ENCODE assay signal across 14 cellular contexts in the genomic region with DNA sequence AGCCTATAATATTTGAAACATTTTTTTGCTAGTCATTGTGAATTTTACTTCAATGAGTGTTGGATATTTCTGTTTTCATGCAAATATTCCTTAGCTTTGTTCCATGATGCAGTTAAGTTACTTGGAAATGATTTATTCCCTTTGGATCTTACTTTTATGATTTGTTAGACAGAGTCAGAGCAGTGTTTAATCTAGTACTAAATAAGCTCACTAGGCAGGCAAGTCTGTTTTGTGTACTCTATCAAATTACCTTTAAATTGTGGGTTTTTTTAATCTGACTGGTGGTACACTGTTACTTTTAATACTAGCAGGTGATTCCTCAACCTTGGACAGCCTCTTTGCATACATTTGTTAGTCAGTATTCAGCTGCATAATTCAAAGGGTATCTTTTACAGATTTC.
A peak's percentile ranks its signal among the peaks of the same experiment; 100 is the strongest.
DNase-seq lines count a peak whose midpoint lies in the region; ATAC-seq and TF ChIP-seq lines count a peak whose summit lies in the region.
"Had no signal": no experiment of that assay in that cellular context is flagged by ENCODE, and none has a peak within 500 bp of the region (broad histone marks: within the 10 kb centered on the region; RNA-seq: fewer than 3 reads in every experiment).

No MANE protein-coding gene starts in this region.

- H3K27ac ChIP-seq in HL-60 (replicated peaks) (peak overlapping the region; percentile 32; the same call in 1 of the 2 replicates), esophagus muscularis mucosa (replicated peaks in 1 of 4) (peak overlapping the region; percentile 18 to 66 (median 62)), stomach smooth muscle (ENCODE audit: low read length) (peak overlapping the region; percentile 81)
- H3K27ac ChIP-seq: A549, GM23248 had no signal

- no peak for TF ChIP-seq EP300 in esophagus muscularis mucosa (IDR thresholded peaks at IDR 0.05)

- H3K9ac ChIP-seq in stomach smooth muscle (ENCODE audit: low read length in 2 of 2): no peak overlapping the region
- H3K9ac ChIP-seq: GM23248 had no signal

- intact Hi-C loops in esophagus muscularis mucosa (cut with DNase I): no loop called here

- no peak for TF ChIP-seq CTCF in HL-60 (IDR thresholded peaks at IDR 0.05; ENCODE audit: insufficient read depth, low read length)
- TF ChIP-seq CTCF in esophagus muscularis mucosa (IDR thresholded peaks at IDR 0.05): no peak

- H3K4me3 ChIP-seq in HL-60 (replicated peaks; ENCODE audit: insufficient read depth, low read length): no peak overlapping the region
- H3K4me3 ChIP-seq in esophagus muscularis mucosa: no peak overlapping the region
- no peak overlapping the region for H3K4me3 ChIP-seq in stomach smooth muscle (ENCODE audit: low read length in 2 of 2)
- H3K4me3 ChIP-seq: A549, GM23248 had no signal

- no peak for ATAC-seq in GM19452 (IDR thresholded peaks at IDR 0.05; ENCODE audit: unreplicated experiment)
- ATAC-seq: A549 had no signal

- peaks cover 0 to 36% (median 14%) of the 10 kb centered on the region in 4 donors for H3K4me1 ChIP-seq in esophagus muscularis mucosa
- H3K4me1 ChIP-seq in stomach smooth muscle (ENCODE audit: control insufficient read depth, insufficient read depth, low read length): peaks cover 13% of the 10 kb centered on the region
- H3K4me1 ChIP-seq: A549, BE2C, Caco-2 had no signal

- no peak for TF ChIP-seq POLR2A in esophagus muscularis mucosa (IDR thresholded peaks at IDR 0.05; ENCODE audit: low read depth)

- H3K9me3 ChIP-seq in esophagus muscularis mucosa (no peaks in the 10 kb centered on the region), stomach smooth muscle (ENCODE audit: control insufficient read depth in 2 of 2, low read length in 2 of 2) (no peaks in the 10 kb centered on the region)
- H3K9me3 ChIP-seq: A549, BE2C, Caco-2 had no signal

- DNase-seq in HL-60 (ENCODE audit: low read depth in 1 of 2, low spot score in 1 of 2): no peak
- DNase-seq in esophagus muscularis mucosa (ENCODE audit: extremely low spot score): no peak
- DNase-seq in NCI-H226: no peak
- no peak for DNase-seq in C1 segment of cervical spinal cord (lab: John Stamatoyannopoulos, UW)
- DNase-seq: BE2C; Caco-2; CD8-positive, alpha-beta memory T cell; DND-41; GDM1; GM23248; H7 had no signal

- H3K36me3 ChIP-seq in esophagus muscularis mucosa: no peaks in the 10 kb centered on the region
- H3K36me3 ChIP-seq in stomach smooth muscle (ENCODE audit: control insufficient read depth in 2 of 2, insufficient read depth in 2 of 2, low read length in 2 of 2): no peaks in the 10 kb centered on the region
- H3K36me3 ChIP-seq: BE2C had no signal

- H3K27me3 ChIP-seq in HL-60 (ENCODE audit: insufficient read depth, poor library complexity, severe bottlenecking) (no peaks in the 10 kb centered on the region), esophagus muscularis mucosa (no peaks in the 10 kb centered on the region), stomach smooth muscle (ENCODE audit: control insufficient read depth in 1 of 2, insufficient read depth in 2 of 2, low read length in 2 of 2) (no peaks in the 10 kb centered on the region)
